Comparison of ENCODE assay signal across 17 cellular contexts in genomic region chr2:120277505-120278205, GRCh38.
"Had no signal": no experiment of that assay in that cellular context is flagged by ENCODE, and none has a peak within 500 bp of the region (broad histone marks: within the 10 kb centered on the region; RNA-seq: fewer than 3 reads in every experiment).

No MANE protein-coding gene starts in this region.

- H3K9me3 ChIP-seq: esophagus muscularis mucosa, gastrocnemius medialis, psoas muscle, tibial artery, upper lobe of right lung had no signal

- FAIRE-seq: endometrium had no signal

- H3K27ac ChIP-seq: esophagus muscularis mucosa, gastrocnemius medialis, psoas muscle, tibial artery, upper lobe of right lung had no signal

- H3K4me1 ChIP-seq: psoas muscle, tibial artery had no signal

- DNase-seq: effector memory CD4-positive, alpha-beta T cell; gastrocnemius medialis; glutamatergic neuron; islet precursor cell; natural killer cell; psoas muscle; spleen; stimulated activated CD4-positive, alpha-beta T cell treated with anti-CD3 and anti-CD28 coated beads, Interleukin-15, amount 100 ng/mL, for 24 hours; stimulated activated CD4-positive, alpha-beta T cell treated with anti-CD3 and anti-CD28 coated beads, Interleukin-1b, Interleukin-23, amount 100 ng/mL, for 48 hours; stimulated activated CD4-positive, alpha-beta T cell treated with anti-CD3 and anti-CD28 coated beads, Interleukin-4, amount 100 ng/mL, for 24 hours; tibial artery; upper lobe of right lung had no signal

- H3K27me3 ChIP-seq: esophagus muscularis mucosa, gastrocnemius medialis, spleen, tibial artery, upper lobe of right lung had no signal

- H3K4me3 ChIP-seq: esophagus muscularis mucosa, gastrocnemius medialis, psoas muscle, spleen, tibial artery, upper lobe of right lung had no signal

- ATAC-seq: gastrocnemius medialis; left lobe of liver; psoas muscle; sciatic nerve; stimulated activated memory B cell treated with anti-CD40 and anti-IgM and Interleukin-4, amounts not matched to agents 10 μg/mL and 1 μg/mL and 100 μg/mL, for 72 hours; upper lobe of right lung had no signal
